In genomic region chr13:27251166-27252088, GRCh38 we compare ENCODE assay signal across 8 cellular contexts. TPM values are rescaled to one million over a fixed set of nuclear protein-coding genes. Genes with fewer than 3 reads are reported as not detected.
DNase-seq lines count a peak whose midpoint lies in the region; ATAC-seq and TF ChIP-seq lines count a peak whose summit lies in the region.

Gene RPL21, plus strand, starts transcription at chr13:27251558. Its CDS starts 2,219 bp downstream, at chr13:27253777.

- peak within 1 kb of the TSS; percentile 98 for H3K9ac ChIP-seq in muscle layer of colon (ENCODE audit: low read length)

- peak; percentile 68 to 80 for TF ChIP-seq POLR2A in Peyer's patch (IDR thresholded peaks at IDR 0.05)

- H3K27ac ChIP-seq in Peyer's patch (peak within 1 kb of the TSS; percentile 86 to 96 (median 91)), muscle layer of colon (ENCODE audit: low read depth, low read length) (peak within 1 kb of the TSS; percentile 94)

- ATAC-seq in GM21619 (IDR thresholded peaks at IDR 0.05; ENCODE audit: unreplicated experiment): peak; percentile 94
- ATAC-seq in esophagus mucosa: peak; percentile 95

- DNase-seq in DMS153 treated with DMSO at 0.1 percent for 48 hours (lab: John Stamatoyannopoulos, UW; ENCODE audit: unreplicated experiment): peak; percentile 89
- DNase-seq in Jurkat, Clone E6-1 (ENCODE audit: low read depth, low spot score): peak; percentile 94
- DNase-seq in Peyer's patch: peak; percentile 95 to 98 (median 96)
- peak; percentile 95 to 96 for DNase-seq in activated T-cell treated with anti-CD3 and anti-CD28 coated beads, Interleukin-2, amount 50 U/mL, for 48 hours
- DNase-seq in stimulated activated CD8-positive, alpha-beta memory T cell treated with anti-CD3 and anti-CD28 coated beads, Interleukin-7, amount 100 ng/mL, for 24 hours (ENCODE audit: low read depth): peak; percentile 80

- H3K9me3 ChIP-seq in Peyer's patch: no peaks in the 10 kb centered on the region
- H3K9me3 ChIP-seq in muscle layer of colon (ENCODE audit: low read length): no peaks in the 10 kb centered on the region

- peaks cover 0 to 26% (median 0%) of the 10 kb centered on the region in 3 donors for H3K36me3 ChIP-seq in Peyer's patch
- peaks cover 27% of the 10 kb centered on the region for H3K36me3 ChIP-seq in muscle layer of colon (ENCODE audit: insufficient read depth, low read length)

- peaks cover 0 to 30% (median 0%) of the 10 kb centered on the region in 4 donors for H3K4me1 ChIP-seq in Peyer's patch
- peaks cover 27% of the 10 kb centered on the region for H3K4me1 ChIP-seq in muscle layer of colon (ENCODE audit: insufficient read depth, low read length)

- no peaks in the 10 kb centered on the region for H3K27me3 ChIP-seq in Peyer's patch
- no peaks in the 10 kb centered on the region for H3K27me3 ChIP-seq in muscle layer of colon (ENCODE audit: control insufficient read depth in 1 of 2, insufficient read depth in 2 of 2, low read length in 2 of 2)

- peak in 1 of 6 experiments; percentile 6 for TF ChIP-seq CTCF in Peyer's patch (IDR thresholded peaks at IDR 0.05)

- peak within 1 kb of the TSS; percentile 82 for H3K4me3 ChIP-seq in Jurkat, Clone E6-1 (ENCODE audit: low read length)
- H3K4me3 ChIP-seq in Peyer's patch (peak within 1 kb of the TSS; percentile 72 to 97 (median 80)), muscle layer of colon (ENCODE audit: low read depth in 1 of 2, low read length in 2 of 2) (peak within 1 kb of the TSS; percentile 90 to 99)

RNA-seq across cellular contexts. Expression of gene RPL21, which starts in this region (rescaled TPM):
- 1,676 TPM for polyA plus RNA-seq in Jurkat, Clone E6-1 (2012; ENCODE audit: insufficient read depth, insufficient read length)
- total RNA-seq in Peyer's patch: 100 to 1,000 TPM; 179 to 828 (median 278) TPM
- 1,003 TPM for total RNA-seq in esophagus mucosa

Comparison
In these comparisons a context has a peak if more than half of its experiments do, and no peak if none do; other contexts are left out.
1. Peak in every context shown above with its lines: DNase-seq, ATAC-seq, H3K4me3 ChIP-seq and H3K27ac ChIP-seq.